Comparison of ENCODE assay signal across 21 cellular contexts in genomic region chr9:16555802-16556201, GRCh38.
DNase-seq lines count a peak whose midpoint lies in the region; ATAC-seq, FAIRE-seq and TF ChIP-seq lines count a peak whose summit lies in the region.
"Had no signal": no experiment of that assay in that cellular context is flagged by ENCODE, and none has a peak within 500 bp of the region (broad histone marks: within the 10 kb centered on the region; RNA-seq: fewer than 3 reads in every experiment).

No MANE protein-coding gene starts in this region.

- no TSS peak for BruUV-seq in endothelial cell of umbilical vein (replicated peaks; lab: Mats Ljungman, UMichigan)

- no peak for TF ChIP-seq EP300 in transverse colon (IDR thresholded peaks at IDR 0.05; ENCODE audit: low read depth)

- FAIRE-seq in endothelial cell of umbilical vein (lab: Jason Lieb, UNC): peak; percentile 55
- FAIRE-seq: A549, D721Med, G401.6, GM12891, GM19239 had no signal

- H3K9me3 ChIP-seq in endothelial cell of umbilical vein (replicated peaks; ENCODE audit: control insufficient read depth, insufficient read depth, low read length) (no peaks in the 10 kb centered on the region), mucosa of descending colon (no peaks in the 10 kb centered on the region), transverse colon (no peaks in the 10 kb centered on the region)
- H3K9me3 ChIP-seq: A549, Caco-2 had no signal

- intact Hi-C loops in endothelial cell of umbilical vein (cut with micrococcal nuclease) (no loop called here), mucosa of descending colon (cut with DNase I, micrococcal nuclease) (no loop called here), transverse colon (cut with DNase I; ENCODE audit: low total_unique reads) (no loop called here)

- ATAC-seq in mucosa of descending colon: peak; percentile 68
- ATAC-seq in activated T-cell treated with anti-CD3 and anti-CD28 coated beads, Interleukin-2, amount 50 U/mL, for 72 hours (replicated peaks in 1 of 2): no peak
- ATAC-seq: A549; CD8-positive, alpha-beta T cell had no signal

- in situ Hi-C loops in transverse colon (cut with MboI; ENCODE audit: low pct_ligation_motif_present in 1 of 4, low pct_unique_long_range_greater_than_20kb in 1 of 4, low sequenced_read_pairs in 3 of 4): no loop called here

- 22 to 67% methylated on average over 1 of the region's 1 CpG for whole genome bisulfite sequencing in transverse colon (ENCODE audit: low coverage in 1 of 2), 2 donors

- H3K4me1 Mint-ChIP-seq in activated T-cell treated with anti-CD3 and anti-CD28 coated beads, Interleukin-2, amount 50 U/mL, for 72 hours (ENCODE audit: low read depth): no peaks in the 10 kb centered on the region
- H3K4me1 Mint-ChIP-seq: B cell had no signal

- H3K27ac Mint-ChIP-seq in activated T-cell treated with anti-CD3 and anti-CD28 coated beads, Interleukin-2, amount 50 U/mL, for 72 hours: no peak overlapping the region
- H3K27ac Mint-ChIP-seq: B cell; CD4-positive, alpha-beta T cell; CD8-positive, alpha-beta T cell had no signal

- TF ChIP-seq CTCF in endothelial cell of umbilical vein (IDR thresholded peaks at IDR 0.05; ENCODE audit: extremely low read depth in 1 of 2, insufficient read depth in 1 of 2, low read depth in 1 of 2, low read length in 2 of 2) (no peak), mucosa of descending colon (IDR thresholded peaks at IDR 0.05) (no peak), transverse colon (IDR thresholded peaks at IDR 0.05) (no peak)

- no peak overlapping the region for H3K4me2 ChIP-seq in endothelial cell of umbilical vein (ENCODE audit: insufficient read depth, low read length)
- H3K4me2 ChIP-seq: A549; BLaER1 treated with 17β-estradiol and CSF1 and Interleukin-3, amounts not matched to agents 10 nM and 100 nM had no signal

- peaks cover 3 to 4% of the 10 kb centered on the region in 2 donors for H3K9me3 Mint-ChIP-seq in activated T-cell treated with anti-CD3 and anti-CD28 coated beads, Interleukin-2, amount 50 U/mL, for 72 hours

- no peak overlapping the region for H3K9ac ChIP-seq in endothelial cell of umbilical vein (replicated peaks; ENCODE audit: extremely low read depth, insufficient read depth, low read length)
- H3K9ac ChIP-seq: BLaER1 treated with 17β-estradiol and CSF1 and Interleukin-3, amounts not matched to agents 10 nM and 100 nM had no signal

- no peak overlapping the region for H2AFZ ChIP-seq in endothelial cell of umbilical vein (ENCODE audit: low read depth, low read length)

- no peak overlapping the region for H3K27ac ChIP-seq in endothelial cell of umbilical vein (ENCODE audit: insufficient read depth, low read depth, low read length)
- H3K27ac ChIP-seq in transverse colon: peak overlapping the region in 1 of 4 donors; percentile 42
- H3K27ac ChIP-seq: 22Rv1; A549; BLaER1 treated with 17β-estradiol and CSF1 and Interleukin-3, amounts not matched to agents 10 nM and 100 nM; C4-2B had no signal

- no peaks in the 10 kb centered on the region for H3K9me1 ChIP-seq in endothelial cell of umbilical vein (replicated peaks; ENCODE audit: control insufficient read depth, extremely low read depth, insufficient read depth, low read length)

- no peaks in the 10 kb centered on the region for H3K79me2 ChIP-seq in endothelial cell of umbilical vein (ENCODE audit: control insufficient read depth, insufficient read depth, low read length)

- H3K4me3 Mint-ChIP-seq in activated T-cell treated with anti-CD3 and anti-CD28 coated beads, Interleukin-2, amount 50 U/mL, for 72 hours: no peak overlapping the region
- H3K4me3 Mint-ChIP-seq: B cell; CD4-positive, alpha-beta T cell; CD8-positive, alpha-beta T cell had no signal

- H3K36me3 Mint-ChIP-seq in activated T-cell treated with anti-CD3 and anti-CD28 coated beads, Interleukin-2, amount 50 U/mL, for 72 hours (ENCODE audit: insufficient read depth in 2 of 2): no peaks in the 10 kb centered on the region
- H3K36me3 Mint-ChIP-seq: CD8-positive, alpha-beta T cell had no signal

- no peak for DNase-seq in endothelial cell of umbilical vein (ENCODE audit: low read depth, low spot score)
- peak in 1 of 3 donors; percentile 39 for DNase-seq in mucosa of descending colon
- DNase-seq in transverse colon: peak; percentile 46
- DNase-seq in HUDEP-2 (lab: John Stamatoyannopoulos, UW; ENCODE audit: unreplicated experiment in 76 of 76): no peak
- no peak for DNase-seq in activated T-cell treated with anti-CD3 and anti-CD28 coated beads, Interleukin-2, amount 50 U/mL, for 72 hours
- DNase-seq: AML-193; Caco-2; Calu3; CD4-positive, alpha-beta T cell; CD8-positive, alpha-beta T cell; DMS79 treated with DMSO at 0.1 percent for 48 hours; GF-D8 had no signal

- dilution Hi-C loops in endothelial cell of umbilical vein (cut with MboI; ENCODE audit: extremely low pct_ligation_motif_present, low sequenced_read_pairs): no loop called here

- H3K27me3 ChIP-seq in endothelial cell of umbilical vein (ENCODE audit: control insufficient read depth in 2 of 2, insufficient read depth in 2 of 2, low read length in 2 of 2) (no peaks in the 10 kb centered on the region), transverse colon (no peaks in the 10 kb centered on the region)
- H3K27me3 ChIP-seq: BLaER1 treated with 17β-estradiol and CSF1 and Interleukin-3, amounts not matched to agents 10 nM and 100 nM had no signal

- no peaks in the 10 kb centered on the region for H3K27me3 Mint-ChIP-seq in activated T-cell treated with anti-CD3 and anti-CD28 coated beads, Interleukin-2, amount 50 U/mL, for 72 hours (ENCODE audit: low read depth)
- H3K27me3 Mint-ChIP-seq: B cell; CD4-positive, alpha-beta T cell had no signal

- H3K4me1 ChIP-seq in endothelial cell of umbilical vein (ENCODE audit: control insufficient read depth, extremely low read depth, insufficient read depth, low read length) (no peaks in the 10 kb centered on the region), mucosa of descending colon (ENCODE audit: low read depth) (peaks cover 18% of the 10 kb centered on the region), transverse colon (peaks cover 6 to 35% (median 20%) of the 10 kb centered on the region in 4 donors)
- H3K4me1 ChIP-seq: A549, Caco-2 had no signal

- POLR2A ChIA-PET in endothelial cell of umbilical vein (lab: Charles Lee): no interaction called here

- no peak overlapping the region for H3K4me3 ChIP-seq in endothelial cell of umbilical vein (replicated peaks in 1 of 3; ENCODE audit: insufficient read depth in 1 of 3, low read depth in 1 of 3, low read length in 3 of 3)
- H3K4me3 ChIP-seq in mucosa of descending colon: no peak overlapping the region
- H3K4me3 ChIP-seq in transverse colon: no peak overlapping the region
- H3K4me3 ChIP-seq: A549; BLaER1 treated with 17β-estradiol and CSF1 and Interleukin-3, amounts not matched to agents 10 nM and 100 nM had no signal

- no peaks in the 10 kb centered on the region for H4K20me1 ChIP-seq in endothelial cell of umbilical vein (replicated peaks; ENCODE audit: control insufficient read depth, extremely low read depth, insufficient read depth, low read length)
- H4K20me1 ChIP-seq: BLaER1 treated with 17β-estradiol and CSF1 and Interleukin-3, amounts not matched to agents 10 nM and 100 nM had no signal

- H3K36me3 ChIP-seq in endothelial cell of umbilical vein (ENCODE audit: control insufficient read depth in 2 of 2, extremely low read depth in 1 of 2, insufficient read depth in 2 of 2, low read length in 2 of 2): peaks cover 3 to 5% of the 10 kb centered on the region in 2 experiments
- no peaks in the 10 kb centered on the region for H3K36me3 ChIP-seq in mucosa of descending colon (ENCODE audit: low read depth)
- H3K36me3 ChIP-seq in transverse colon: no peaks in the 10 kb centered on the region

- CTCF ChIA-PET in endothelial cell of umbilical vein (lab: Charles Lee): no interaction called here

- no peak for TF ChIP-seq POLR2A in endothelial cell of umbilical vein (IDR thresholded peaks at IDR 0.05; ENCODE audit: low read depth, low read length)
- no peak for TF ChIP-seq POLR2A in transverse colon (IDR thresholded peaks at IDR 0.05)

TF ChIP-seq in endothelial cell of umbilical vein, 7 proteins besides CTCF, POLR2A, EP300 and RAD21:
- no peak for TF ChIP-seq MAX (IDR thresholded peaks at IDR 0.05; ENCODE audit: insufficient read depth, insufficient read length)
- no peak for TF ChIP-seq GATA2 (IDR thresholded peaks at IDR 0.05; ENCODE audit: insufficient read depth, insufficient read length, low read depth, low read length)
TF ChIP-seq in endothelial cell of umbilical vein: peak in this region for 0.
